In genomic region chr5:181263633-181264032, GRCh38 we compare ENCODE assay signal across 19 cellular contexts. TPM values are rescaled to one million over a fixed set of nuclear protein-coding genes. Genes with fewer than 3 reads are reported as not detected.
A peak's percentile ranks its signal among the peaks of the same experiment; 100 is the strongest.
DNase-seq lines count a peak whose midpoint lies in the region; ATAC-seq and TF ChIP-seq lines count a peak whose summit lies in the region.
"Had no signal": no experiment of that assay in that cellular context is flagged by ENCODE, and none has a peak within 500 bp of the region (broad histone marks: within the 10 kb centered on the region; RNA-seq: fewer than 3 reads in every experiment).

No MANE protein-coding gene starts in this region.

- no peak overlapping the region for H2BK5ac ChIP-seq in neuronal stem cell (ENCODE audit: low read length)

- TF ChIP-seq CTCF in 22Rv1 (IDR thresholded peaks at IDR 0.05): no peak
- TF ChIP-seq CTCF in activated CD8-positive, alpha-beta T cell treated with anti-CD3 and anti-CD28 coated beads for 36 hours (IDR thresholded peaks at IDR 0.05): no peak
- no peak for TF ChIP-seq CTCF in natural killer cell (IDR thresholded peaks at IDR 0.05)

- H3K79me1 ChIP-seq in neuronal stem cell (ENCODE audit: low read depth, low read length): peaks cover 6% of the 10 kb centered on the region

- H4K8ac ChIP-seq in neuronal stem cell (ENCODE audit: low read depth, low read length): no peak overlapping the region

- H3K9ac ChIP-seq in neuronal stem cell (ENCODE audit: low read depth, low read length, poor library complexity): no peak overlapping the region

- CTCF ChIA-PET in CD8-positive, alpha-beta memory T cell (lab: Charles Lee): interaction anchor here (1.2 kb wide), 2 partner anchors 41 to 72 kb away, joined by 3 to 4 read pairs; partner anchors contain the start of gene TRIM41
- CTCF ChIA-PET in activated CD8-positive, alpha-beta T cell treated with anti-CD3 and anti-CD28 coated beads for 36 hours (lab: Charles Lee): no interaction called here

- H3K27ac ChIP-seq in 22Rv1 (peak overlapping the region; percentile 90), neuronal stem cell (replicated peaks; ENCODE audit: low read length) (no peak overlapping the region)
- H3K27ac ChIP-seq in CD8-positive, alpha-beta memory T cell (ENCODE audit: low read depth, low read length): no peak overlapping the region
- H3K27ac ChIP-seq: right atrium auricular region, thoracic aorta had no signal

- H3K36me3 ChIP-seq in CD8-positive, alpha-beta memory T cell (ENCODE audit: insufficient read depth, low read length): peaks cover 7% of the 10 kb centered on the region
- H3K36me3 ChIP-seq in neuronal stem cell (replicated peaks in 1 of 2; ENCODE audit: control insufficient read depth in 2 of 2, insufficient read depth in 2 of 2, low read length in 2 of 2): peaks cover 7 to 19% of the 10 kb centered on the region in 2 donors

- H3K4me1 Mint-ChIP-seq in CD8-positive, alpha-beta memory T cell: peaks cover 26 to 29% (median 26%) of the 10 kb centered on the region in 3 donors
- H3K4me1 Mint-ChIP-seq in activated CD8-positive, alpha-beta T cell treated with anti-CD3 and anti-CD28 coated beads for 36 hours (ENCODE audit: low read depth): peaks cover 10% of the 10 kb centered on the region
- peaks cover 24 to 30% of the 10 kb centered on the region in 2 donors for H3K4me1 Mint-ChIP-seq in natural killer cell

- no peak overlapping the region for H3K4me2 ChIP-seq in neuronal stem cell (ENCODE audit: insufficient read depth, low read length, poor library complexity, severe bottlenecking)

- H3K9me3 Mint-ChIP-seq in CD8-positive, alpha-beta memory T cell: no peaks in the 10 kb centered on the region
- no peaks in the 10 kb centered on the region for H3K9me3 Mint-ChIP-seq in activated CD8-positive, alpha-beta T cell treated with anti-CD3 and anti-CD28 coated beads for 36 hours
- no peaks in the 10 kb centered on the region for H3K9me3 Mint-ChIP-seq in natural killer cell

- no peak overlapping the region for H3K23ac ChIP-seq in neuronal stem cell (ENCODE audit: low read depth, low read length, poor library complexity)

- H3K4me1 ChIP-seq in CD8-positive, alpha-beta memory T cell (ENCODE audit: insufficient read depth, low read length): peaks cover 24% of the 10 kb centered on the region
- H3K4me1 ChIP-seq in neuronal stem cell (ENCODE audit: control insufficient read depth in 2 of 2, insufficient read depth in 1 of 2, low read depth in 1 of 2, low read length in 2 of 2): peaks cover 20 to 23% of the 10 kb centered on the region in 2 donors

- no peak overlapping the region for H3K18ac ChIP-seq in neuronal stem cell (ENCODE audit: low read length)

- H2BK120ac ChIP-seq in neuronal stem cell (ENCODE audit: low read depth, low read length): no peak overlapping the region

- no peaks in the 10 kb centered on the region for H3K27me3 ChIP-seq in CD8-positive, alpha-beta memory T cell (ENCODE audit: insufficient read depth, low read length, poor library complexity, severe bottlenecking)
- no peaks in the 10 kb centered on the region for H3K27me3 ChIP-seq in neuronal stem cell (ENCODE audit: control insufficient read depth in 3 of 3, insufficient read depth in 3 of 3, low read depth in 1 of 3, low read length in 3 of 3)
- H3K27me3 ChIP-seq: right atrium auricular region had no signal

- POLR2A ChIA-PET in CD8-positive, alpha-beta memory T cell (lab: Charles Lee): interaction anchor here (4.7 kb wide), 1 partner anchor 19 kb away, joined by 94 read pairs; the partner anchor contains the start of gene RACK1
- POLR2A ChIA-PET in activated CD8-positive, alpha-beta T cell treated with anti-CD3 and anti-CD28 coated beads for 36 hours (lab: Charles Lee): interaction anchor here (35.9 kb wide), 1 partner anchor 31 kb away, joined by 746 read pairs; the partner anchor contains the start of genes RACK1 and TRIM41

- H3K27ac Mint-ChIP-seq in CD8-positive, alpha-beta memory T cell: peak overlapping the region; percentile 18 to 95 (median 56)
- H3K27ac Mint-ChIP-seq in activated CD8-positive, alpha-beta T cell treated with anti-CD3 and anti-CD28 coated beads for 36 hours: peak overlapping the region; percentile 30
- H3K27ac Mint-ChIP-seq in natural killer cell: peak overlapping the region; percentile 98 to 99

- H3K4me3 ChIP-seq in CD8-positive, alpha-beta memory T cell (ENCODE audit: low read length): no peak overlapping the region
- no peak overlapping the region for H3K4me3 ChIP-seq in neuronal stem cell (ENCODE audit: low read length in 2 of 2)
- H3K4me3 ChIP-seq: right atrium auricular region, thoracic aorta had no signal

- no peaks in the 10 kb centered on the region for H3K9me3 ChIP-seq in CD8-positive, alpha-beta memory T cell (ENCODE audit: low read length)
- no peaks in the 10 kb centered on the region for H3K9me3 ChIP-seq in neuronal stem cell (replicated peaks in 1 of 2; ENCODE audit: control insufficient read depth in 2 of 2, insufficient read depth in 1 of 2, low read depth in 1 of 2, low read length in 2 of 2)
- H3K9me3 ChIP-seq: right atrium auricular region, thoracic aorta had no signal

- peaks cover 3 to 37% (median 5%) of the 10 kb centered on the region in 3 donors for H3K36me3 Mint-ChIP-seq in CD8-positive, alpha-beta memory T cell
- peaks cover 20% of the 10 kb centered on the region for H3K36me3 Mint-ChIP-seq in activated CD8-positive, alpha-beta T cell treated with anti-CD3 and anti-CD28 coated beads for 36 hours (ENCODE audit: low read depth)
- H3K36me3 Mint-ChIP-seq in natural killer cell: no peaks in the 10 kb centered on the region

- no peak overlapping the region for H2AK5ac ChIP-seq in neuronal stem cell (ENCODE audit: low read depth, low read length)

- H3K14ac ChIP-seq in neuronal stem cell (ENCODE audit: low read length): no peak overlapping the region

- H2AFZ ChIP-seq in neuronal stem cell (ENCODE audit: low read length): no peak overlapping the region

- WGBS in neuronal stem cell (ENCODE audit: extremely low coverage in 2 of 2, insufficient read length in 2 of 2, insufficient replicate concordance in 1 of 2), 2 donors: no CpG with 5 or more reads among the region's 5 CpGs

- H4K91ac ChIP-seq in neuronal stem cell (ENCODE audit: low read depth, low read length, poor library complexity): no peak overlapping the region

- peak overlapping the region in 6 of 7 donors; percentile 10 to 98 (median 57) for H3K4me3 Mint-ChIP-seq in CD8-positive, alpha-beta memory T cell
- H3K4me3 Mint-ChIP-seq in activated CD8-positive, alpha-beta T cell treated with anti-CD3 and anti-CD28 coated beads for 36 hours: no peak overlapping the region
- H3K4me3 Mint-ChIP-seq in natural killer cell: peak overlapping the region; percentile 99

- ATAC-seq in activated CD8-positive, alpha-beta T cell treated with anti-CD3 and anti-CD28 coated beads for 36 hours: no peak
- ATAC-seq in natural killer cell: no peak
- ATAC-seq in HG03460 (IDR thresholded peaks at IDR 0.05; ENCODE audit: unreplicated experiment): no peak

- no peaks in the 10 kb centered on the region for H3K27me3 Mint-ChIP-seq in CD8-positive, alpha-beta memory T cell
- H3K27me3 Mint-ChIP-seq in activated CD8-positive, alpha-beta T cell treated with anti-CD3 and anti-CD28 coated beads for 36 hours: no peaks in the 10 kb centered on the region
- no peaks in the 10 kb centered on the region for H3K27me3 Mint-ChIP-seq in natural killer cell (ENCODE audit: low read depth in 2 of 2)

- no peak overlapping the region for H3K4ac ChIP-seq in neuronal stem cell (ENCODE audit: low read length)

- H2BK12ac ChIP-seq in neuronal stem cell (ENCODE audit: low read length): no peak overlapping the region

- intact Hi-C loops in activated CD8-positive, alpha-beta T cell treated with anti-CD3 and anti-CD28 coated beads for 36 hours (cut with micrococcal nuclease): loop anchor here (5.0 kb wide), 1 partner anchor 41 kb away; the partner anchor contains the start of gene TRIM41
- intact Hi-C loops in natural killer cell (cut with micrococcal nuclease): loop anchor here (5.0 kb wide), 1 partner anchor 461 kb away; the partner anchor contains the start of gene MGAT1

- no peak for DNase-seq in CD8-positive, alpha-beta memory T cell
- DNase-seq in activated CD8-positive, alpha-beta T cell treated with anti-CD3 and anti-CD28 coated beads for 36 hours: no peak
- no peak for DNase-seq in natural killer cell
- no peak for DNase-seq in GM03348 (ENCODE audit: low spot score)
- DNase-seq in neuronal stem cell (ENCODE audit: low spot score): no peak
- no peak for DNase-seq in NCI-H1436 treated with DMSO at 0.1 percent for 48 hours (lab: John Stamatoyannopoulos, UW)
- DNase-seq: activated T-cell treated with anti-CD3 and anti-CD28 coated beads, Interleukin-2, amount 50 U/mL, for 48 hours; amniotic stem cell; central memory CD4-positive, alpha-beta T cell; COR-L47; erythroblast; foreskin melanocyte; NCI-H1092; NCI-H2081 treated with DMSO at 0.1 percent for 48 hours; NCI-H510A had no signal

- no peak overlapping the region for H2BK15ac ChIP-seq in neuronal stem cell (ENCODE audit: low read length)

RNA-seq across cellular contexts. Expression of gene TRIM52, which starts 2.7 kb away (rescaled TPM):
- 10 to 100 TPM; 14.1 to 17.1 TPM for total RNA-seq in CD8-positive, alpha-beta memory T cell
- 46.3 TPM for polyA plus RNA-seq in CD8-positive, alpha-beta memory T cell
- total RNA-seq in activated CD8-positive, alpha-beta T cell treated with anti-CD3 and anti-CD28 coated beads for 36 hours: 10 to 100 TPM; 13.2 to 13.8 TPM
- total RNA-seq in natural killer cell: 10 to 100 TPM; 43.4 to 60.0 (median 44.4) TPM
- 4.1 TPM for polyA plus RNA-seq in neuronal stem cell (2013, experiment 1 of 2)
- 4.4 TPM for polyA plus RNA-seq in neuronal stem cell (2013, experiment 2 of 2)

RNA-seq across cellular contexts. Expression of gene RACK1, which starts 19.9 kb away (rescaled TPM):
- 1,000 to 10,000 TPM; 2,341 to 2,398 TPM for total RNA-seq in CD8-positive, alpha-beta memory T cell
- polyA plus RNA-seq in CD8-positive, alpha-beta memory T cell: 1,821 TPM
- total RNA-seq in activated CD8-positive, alpha-beta T cell treated with anti-CD3 and anti-CD28 coated beads for 36 hours: 1,000 to 10,000 TPM; 2,759 to 2,801 TPM
- total RNA-seq in natural killer cell: 1,000 to 10,000 TPM; 1,089 to 1,233 (median 1,138) TPM
- 3,697 TPM for polyA plus RNA-seq in neuronal stem cell (2013, experiment 1 of 2)
- polyA plus RNA-seq in neuronal stem cell (2013, experiment 2 of 2): 3,656 TPM

RNA-seq across cellular contexts. Expression of gene TRIM41, which starts 40.6 kb away (rescaled TPM):
- total RNA-seq in CD8-positive, alpha-beta memory T cell: 10 to 100 TPM; 35.2 to 42.7 TPM
- 2.2 TPM for polyA plus RNA-seq in CD8-positive, alpha-beta memory T cell
- total RNA-seq in activated CD8-positive, alpha-beta T cell treated with anti-CD3 and anti-CD28 coated beads for 36 hours: 10 to 100 TPM; 30.6 to 31.5 TPM
- total RNA-seq in natural killer cell: 10 to 100 TPM; 33.4 to 41.6 (median 36.0) TPM
- 21.0 TPM for polyA plus RNA-seq in neuronal stem cell (2013, experiment 1 of 2)
- polyA plus RNA-seq in neuronal stem cell (2013, experiment 2 of 2): 21.3 TPM

RNA-seq across cellular contexts. Expression of gene TRIM7, which starts 58.6 kb away (rescaled TPM):
- 1 to 10 TPM; 2.2 to 2.3 TPM for total RNA-seq in CD8-positive, alpha-beta memory T cell
- 0.74 TPM for polyA plus RNA-seq in CD8-positive, alpha-beta memory T cell
- total RNA-seq in activated CD8-positive, alpha-beta T cell treated with anti-CD3 and anti-CD28 coated beads for 36 hours: 1 to 10 TPM; 1.1 to 3.0 TPM
- total RNA-seq in natural killer cell: 1 to 10 TPM in 1 of 3 donors, under 1 TPM in 1, not detected in 1; 0.73 to 1.2 TPM
- polyA plus RNA-seq in neuronal stem cell (2013, experiment 1 of 2): 0.28 TPM
- 0.28 TPM for polyA plus RNA-seq in neuronal stem cell (2013, experiment 2 of 2)

Comparison
In these comparisons a context has a peak if more than half of its experiments do, and no peak if none do; other contexts are left out.
1. H3K27ac Mint-ChIP-seq: peak in every context shown above with its lines; median percentile 98 in natural killer cell; 56 in CD8-positive, alpha-beta memory T cell; 30 in activated CD8-positive, alpha-beta T cell treated with anti-CD3 and anti-CD28 coated beads for 36 hours.